ENCODE assay signal across 24 cellular contexts in genomic region chr1:84702143-84702542, GRCh38.
"Had no signal": no experiment of that assay in that cellular context is flagged by ENCODE, and none has a peak within 500 bp of the region (broad histone marks: within the 10 kb centered on the region; RNA-seq: fewer than 3 reads in every experiment).

No MANE protein-coding gene starts in this region.

- H3K27ac ChIP-seq: adrenal gland, brain microvascular endothelial cell, left lung, lower lobe of right lung, neutrophil, testis had no signal

- H3K36me3 Mint-ChIP-seq: activated naive CD8-positive, alpha-beta T cell treated with anti-CD3 and anti-CD28 coated beads for 36 hours; natural killer cell treated with Interleukin-12 subunit alpha and Interleukin-12 subunit beta and Interleukin-15 and Interleukin-18, amount 100 ng/mL, for 72 hours had no signal

- H3K4me3 Mint-ChIP-seq: activated naive CD4-positive, alpha-beta T cell treated with anti-CD3 and anti-CD28 coated beads for 36 hours; activated naive CD8-positive, alpha-beta T cell treated with anti-CD3 and anti-CD28 coated beads for 36 hours; natural killer cell treated with Interleukin-12 subunit alpha and Interleukin-12 subunit beta and Interleukin-15 and Interleukin-18, amount 100 ng/mL, for 72 hours; T-helper 2 cell treated with Interferon-gamma antibody and Interleukin-4, amounts not matched to agents 5 μg/mL and 100 μg/mL, for 36 hours had no signal

- H3K27ac Mint-ChIP-seq: activated naive CD4-positive, alpha-beta T cell treated with anti-CD3 and anti-CD28 coated beads for 36 hours; activated naive CD8-positive, alpha-beta T cell treated with anti-CD3 and anti-CD28 coated beads for 36 hours; natural killer cell treated with Interleukin-12 subunit alpha and Interleukin-12 subunit beta and Interleukin-15 and Interleukin-18, amount 100 ng/mL, for 72 hours; T-helper 2 cell treated with Interferon-gamma antibody and Interleukin-4, amounts not matched to agents 5 μg/mL and 100 μg/mL, for 36 hours had no signal

- H3K9me3 Mint-ChIP-seq: activated naive CD4-positive, alpha-beta T cell treated with anti-CD3 and anti-CD28 coated beads for 36 hours; activated naive CD8-positive, alpha-beta T cell treated with anti-CD3 and anti-CD28 coated beads for 36 hours; natural killer cell treated with Interleukin-12 subunit alpha and Interleukin-12 subunit beta and Interleukin-15 and Interleukin-18, amount 100 ng/mL, for 72 hours; T-helper 2 cell treated with Interferon-gamma antibody and Interleukin-4, amounts not matched to agents 5 μg/mL and 100 μg/mL, for 36 hours had no signal

- H3K36me3 ChIP-seq: adrenal gland, ascending aorta, brain microvascular endothelial cell, left lung, lower lobe of right lung, neutrophil, uterus had no signal

- H3K9me3 ChIP-seq: adrenal gland, ascending aorta, left lung, lower lobe of right lung, neutrophil, testis, uterus had no signal

- H3K4me3 ChIP-seq: adrenal gland, coronary artery, left lung, lower lobe of right lung, testis, uterus had no signal

- H3K27me3 ChIP-seq: adrenal gland, ascending aorta, dorsolateral prefrontal cortex, left lung, neutrophil, testis, uterus had no signal

- H3K4me1 ChIP-seq: lower lobe of right lung, testis had no signal

- DNase-seq: activated CD4-positive, alpha-beta T cell treated with anti-CD3 and anti-CD28 coated beads for 4 hours; activated CD4-positive, alpha-beta T cell treated with anti-CD3 and anti-CD28 coated beads, Interleukin-2, amount 50 U/mL, for 48 hours; activated CD8-positive, alpha-beta memory T cell treated with anti-CD3 and anti-CD28 coated beads for 24 hours; activated effector memory CD4-positive, alpha-beta T cell treated with anti-CD3 and anti-CD28 coated beads, Interleukin-2, amount 50 U/mL, for 16 hours; activated naive CD4-positive, alpha-beta T cell treated with anti-CD3 and anti-CD28 coated beads for 36 hours; activated naive CD8-positive, alpha-beta T cell treated with anti-CD3 and anti-CD28 coated beads for 36 hours; adrenal gland; brain microvascular endothelial cell; dorsolateral prefrontal cortex; effector memory CD4-positive, alpha-beta T cell; hippocampal formation; left lung; lower lobe of right lung; mesendoderm; stimulated activated naive CD4-positive, alpha-beta T cell; T-helper 1 cell; testis; trophoblast cell; uterus had no signal
